ENCODE assay signal across 25 cellular contexts in genomic region chr3:180590396-180590795, GRCh38.
"Had no signal": no experiment of that assay in that cellular context is flagged by ENCODE, and none has a peak within 500 bp of the region (broad histone marks: within the 10 kb centered on the region; RNA-seq: fewer than 3 reads in every experiment).

No MANE protein-coding gene starts in this region.

- H3K36me3 ChIP-seq: neural progenitor cell, ovary, right lobe of liver, sigmoid colon, suprapubic skin, tibial artery, transverse colon, vagina had no signal

- H3K9me3 ChIP-seq: ovary, psoas muscle, right lobe of liver, sigmoid colon, suprapubic skin, testis, tibial artery, transverse colon, vagina had no signal

- ATAC-seq: natural killer cell; psoas muscle; right cardiac atrium; right lobe of liver; stimulated activated memory B cell treated with anti-CD40 and anti-IgM and Interleukin-4, amounts not matched to agents 10 μg/mL and 1 μg/mL and 100 μg/mL, for 72 hours; stimulated activated naive CD8-positive, alpha-beta T cell treated with anti-CD3 and anti-CD28 coated beads, Interleukin-15, amount 100 ng/mL, for 72 hours; stimulated activated naive CD8-positive, alpha-beta T cell treated with anti-CD3 and anti-CD28 coated beads, Interleukin-15, Interleukin-2, amounts not matched to agents 100 U/mL and 50 U/mL, for 24 hours had no signal

- H3K27me3 ChIP-seq: neural progenitor cell, ovary, right lobe of liver, testis, vagina had no signal

- H3K27ac ChIP-seq: neural progenitor cell, ovary, parathyroid adenoma, psoas muscle, right lobe of liver, sigmoid colon, suprapubic skin, testis, tibial artery, transverse colon, vagina had no signal

- DNase-seq: natural killer cell; occipital lobe; ovary; psoas muscle; right lobe of liver; sigmoid colon; small intestine; stimulated activated CD4-positive, alpha-beta T cell treated with anti-CD3 and anti-CD28 coated beads, Interleukin-12 subunit alpha, Interleukin-12 subunit beta, amount 100 ng/mL, for 4 hours; stimulated activated CD4-positive, alpha-beta T cell treated with anti-CD3 and anti-CD28 coated beads, Interleukin-1b, Interleukin-23, amount 100 ng/mL, for 48 hours; stimulated activated CD4-positive, alpha-beta T cell treated with anti-CD3 and anti-CD28 coated beads, Interleukin-4, amount 100 ng/mL, for 1 hour; stimulated activated CD4-positive, alpha-beta T cell treated with anti-CD3 and anti-CD28 coated beads, Interleukin-4, amount 100 ng/mL, for 4 hours; stimulated activated CD8-positive, alpha-beta memory T cell treated with anti-CD3 and anti-CD28 coated beads, Interleukin-4, amount 100 ng/mL, for 48 hours; stimulated activated naive CD4-positive, alpha-beta T cell; stimulated activated naive CD8-positive, alpha-beta T cell treated with anti-CD3 and anti-CD28 coated beads, Interleukin-15, amount 100 ng/mL, for 72 hours; stimulated activated naive CD8-positive, alpha-beta T cell treated with anti-CD3 and anti-CD28 coated beads, Interleukin-15, Interleukin-2, amounts not matched to agents 100 U/mL and 50 U/mL, for 24 hours; substantia nigra; testis; tibial artery; transverse colon had no signal

- H3K4me1 ChIP-seq: neural progenitor cell, parathyroid adenoma, psoas muscle, right lobe of liver, sigmoid colon, suprapubic skin, testis, tibial artery, transverse colon, vagina had no signal

- H3K4me3 ChIP-seq: neural progenitor cell, ovary, psoas muscle, right lobe of liver, sigmoid colon, suprapubic skin, testis, tibial artery, transverse colon, vagina had no signal
